Comparison of ENCODE assay signal across 21 cellular contexts in genomic region chr14:57362356-57362755, GRCh38. TPM values are rescaled to one million over a fixed set of nuclear protein-coding genes. Genes with fewer than 3 reads are reported as not detected.
DNase-seq lines count a peak whose midpoint lies in the region; ATAC-seq and TF ChIP-seq lines count a peak whose summit lies in the region.
"Had no signal": no experiment of that assay in that cellular context is flagged by ENCODE, and none has a peak within 500 bp of the region (broad histone marks: within the 10 kb centered on the region; RNA-seq: fewer than 3 reads in every experiment).

No MANE protein-coding gene starts in this region.

- DNase-seq in ELF-1 (ENCODE audit: low read depth, low spot score) = peak; percentile 81
- no peak for DNase-seq in RWPE2 (ENCODE audit: low spot score)
- peak; percentile 77 for DNase-seq in glomerular visceral epithelial cell (ENCODE audit: extremely low spot score)
- no peak for DNase-seq in transverse colon
- no peak for DNase-seq in body of pancreas
- no peak for DNase-seq in ascending aorta (ENCODE audit: low spot score in 2 of 2)
- no peak for DNase-seq in stomach
- DNase-seq: activated CD4-positive, CD25-positive, alpha-beta regulatory T cell; activated naive CD8-positive, alpha-beta T cell treated with anti-CD3 and anti-CD28 coated beads for 36 hours; activated T-cell treated with anti-CD3 and anti-CD28 coated beads, Interleukin-2, amount 50 U/mL, for 48 hours; CD4-positive, CD25-positive, alpha-beta regulatory T cell; DMS53; effector memory CD4-positive, alpha-beta T cell; H9; midbrain; NCI-H1092 treated with DMSO at 0.1 percent for 48 hours; NCI-H524 treated with DMSO at 0.1 percent for 48 hours; T-helper 17 cell had no signal

- no peak overlapping the region for H3K4me3 ChIP-seq in RWPE2 (ENCODE audit: severe bottlenecking)
- no peak overlapping the region for H3K4me3 ChIP-seq in parathyroid adenoma (ENCODE audit: low read depth, low read length)
- H3K4me3 ChIP-seq in transverse colon = no peak overlapping the region
- H3K4me3 ChIP-seq in body of pancreas = no peak overlapping the region
- H3K4me3 ChIP-seq in ascending aorta = no peak overlapping the region
- H3K4me3 ChIP-seq in stomach = no peak overlapping the region

- H3K36me3 ChIP-seq in RWPE2 (ENCODE audit: low read depth) (no peaks in the 10 kb centered on the region), parathyroid adenoma (ENCODE audit: control insufficient read depth, insufficient read depth, low read length) (no peaks in the 10 kb centered on the region), transverse colon (no peaks in the 10 kb centered on the region), body of pancreas (replicated peaks in 1 of 2; ENCODE audit: insufficient read depth in 1 of 2, low read depth in 2 of 2) (no peaks in the 10 kb centered on the region), ascending aorta (no peaks in the 10 kb centered on the region), stomach (no peaks in the 10 kb centered on the region)

- intact Hi-C loops in transverse colon (cut with DNase I; ENCODE audit: low total_unique reads) = loop anchor here (5.0 kb wide), 1 partner anchor 340 kb away; no protein-coding TSS in a partner anchor
- intact Hi-C loops in body of pancreas (cut with DNase I) = no loop called here
- intact Hi-C loops in ascending aorta (cut with DNase I) = no loop called here
- intact Hi-C loops in stomach (cut with DNase I; ENCODE audit: low total_unique reads) = no loop called here

- no peaks in the 10 kb centered on the region for H3K9me3 ChIP-seq in RWPE2 (ENCODE audit: severe bottlenecking)
- H3K9me3 ChIP-seq in parathyroid adenoma (ENCODE audit: control insufficient read depth, low read length) = no peaks in the 10 kb centered on the region
- H3K9me3 ChIP-seq in transverse colon = no peaks in the 10 kb centered on the region
- no peaks in the 10 kb centered on the region for H3K9me3 ChIP-seq in body of pancreas
- no peaks in the 10 kb centered on the region for H3K9me3 ChIP-seq in ascending aorta
- H3K9me3 ChIP-seq in stomach = no peaks in the 10 kb centered on the region

- 0 out of 3 replicates have a peak, but pooled peaks have one; percentile 12 for ATAC-seq in RWPE2 (ENCODE audit: low read depth)
- ATAC-seq in body of pancreas = no peak
- ATAC-seq: T-helper 17 cell had no signal

- H3K9ac ChIP-seq in parathyroid adenoma = no peak overlapping the region
- H3K9ac ChIP-seq: KMS-11 had no signal

- no peaks in the 10 kb centered on the region for H3K79me2 ChIP-seq in parathyroid adenoma

- no peak for TF ChIP-seq POLR2A in transverse colon (IDR thresholded peaks at IDR 0.05)
- no peak for TF ChIP-seq POLR2A in body of pancreas (IDR thresholded peaks at IDR 0.05)
- no peak for TF ChIP-seq POLR2A in stomach (IDR thresholded peaks at IDR 0.05)

- no peak overlapping the region for H3K4me2 ChIP-seq in parathyroid adenoma (ENCODE audit: low read length)
- H3K4me2 ChIP-seq: KMS-11 had no signal

- peak overlapping the region; percentile 9 for H2AFZ ChIP-seq in parathyroid adenoma

- no peaks in the 10 kb centered on the region for H3K27me3 ChIP-seq in RWPE2 (ENCODE audit: insufficient read depth, poor library complexity, severe bottlenecking)
- H3K27me3 ChIP-seq in parathyroid adenoma (ENCODE audit: control insufficient read depth, insufficient read depth, low read length) = no peaks in the 10 kb centered on the region
- H3K27me3 ChIP-seq in transverse colon = no peaks in the 10 kb centered on the region
- H3K27me3 ChIP-seq in body of pancreas = no peaks in the 10 kb centered on the region
- H3K27me3 ChIP-seq in ascending aorta = no peaks in the 10 kb centered on the region
- peaks cover 0 to 22% (median 11%) of the 10 kb centered on the region in 3 donors for H3K27me3 ChIP-seq in stomach

- no peak overlapping the region for H3K27ac ChIP-seq in RWPE2 (ENCODE audit: poor library complexity, severe bottlenecking)
- no peak overlapping the region for H3K27ac ChIP-seq in parathyroid adenoma
- H3K27ac ChIP-seq in transverse colon = no peak overlapping the region
- H3K27ac ChIP-seq in body of pancreas = no peak overlapping the region
- H3K27ac ChIP-seq in ascending aorta = no peak overlapping the region
- H3K27ac ChIP-seq in stomach = no peak overlapping the region
- H3K27ac ChIP-seq: HL-60, KMS-11 had no signal

- H3K4me1 ChIP-seq in RWPE2 (ENCODE audit: insufficient read depth, poor library complexity, severe bottlenecking) (no peaks in the 10 kb centered on the region), parathyroid adenoma (no peaks in the 10 kb centered on the region), transverse colon (no peaks in the 10 kb centered on the region), body of pancreas (no peaks in the 10 kb centered on the region), ascending aorta (no peaks in the 10 kb centered on the region), stomach (no peaks in the 10 kb centered on the region)

- no peak for TF ChIP-seq EP300 in transverse colon (IDR thresholded peaks at IDR 0.05; ENCODE audit: low read depth)
- no peak for TF ChIP-seq EP300 in stomach (IDR thresholded peaks at IDR 0.05)

- TF ChIP-seq CTCF in RWPE2 (IDR thresholded peaks at IDR 0.05; ENCODE audit: poor library complexity, severe bottlenecking) = no peak
- no peak for TF ChIP-seq CTCF in parathyroid adenoma (IDR thresholded peaks at IDR 0.05)
- no peak for TF ChIP-seq CTCF in transverse colon (IDR thresholded peaks at IDR 0.05)
- TF ChIP-seq CTCF in body of pancreas (IDR thresholded peaks at IDR 0.05) = no peak
- no peak for TF ChIP-seq CTCF in ascending aorta (IDR thresholded peaks at IDR 0.05)
- no peak for TF ChIP-seq CTCF in stomach (IDR thresholded peaks at IDR 0.05)

- in situ Hi-C loops in transverse colon (cut with MboI; ENCODE audit: low pct_ligation_motif_present in 1 of 4, low pct_unique_long_range_greater_than_20kb in 1 of 4, low sequenced_read_pairs in 3 of 4) = no loop called here

RNA-seq across cellular contexts. Expression of gene NAA30, which starts 28.0 kb away (rescaled TPM):
- total RNA-seq in transverse colon (10 to 100 TPM in 3 of 4 donors, 1 to 10 TPM in 1; 4.4 to 16.5 (median 12.0) TPM), body of pancreas (10 to 100 TPM in 1 of 2 donors, 1 to 10 TPM in 1; 8.2 to 13.2 TPM), ascending aorta (6.2 TPM), stomach (10 to 100 TPM; 12.1 to 31.6 (median 25.4) TPM)
- polyA plus RNA-seq in stomach = 1 to 10 TPM; 3.1 to 6.7 (median 3.6) TPM

Comparison
In these comparisons a context has a peak if more than half of its experiments do, and no peak if none do; other contexts are left out.
1. DNase-seq: peak in ELF-1 (single experiment) and glomerular visceral epithelial cell (single experiment); none in RWPE2 (single experiment), transverse colon (single experiment), body of pancreas (0 of 4), ascending aorta (0 of 2) and stomach (single experiment).